In genomic region chr6:35312763-35313125, GRCh38 we compare ENCODE assay signal across 19 cellular contexts. TPM values are rescaled to one million over a fixed set of nuclear protein-coding genes. Genes with fewer than 3 reads are reported as not detected.
DNase-seq lines count a peak whose midpoint lies in the region; ATAC-seq, FAIRE-seq and TF ChIP-seq lines count a peak whose summit lies in the region.
"Had no signal": no experiment of that assay in that cellular context is flagged by ENCODE, and none has a peak within 500 bp of the region (broad histone marks: within the 10 kb centered on the region; RNA-seq: fewer than 3 reads in every experiment).

No MANE protein-coding gene starts in this region.

- H3K4me3 Mint-ChIP-seq in CD4-positive, alpha-beta memory T cell: peak overlapping the region; percentile 52 to 92 (median 84)
- H3K4me3 Mint-ChIP-seq in activated B cell treated with CpG ODN at 0.5 μM for 24 hours: peak overlapping the region; percentile 4

- no peak for TF ChIP-seq POLR2A in HepG2 (IDR thresholded peaks at IDR 0.05; ENCODE audit: insufficient read depth in 1 of 2, low read depth in 2 of 2, low read length in 2 of 2)

- H3K36me3 ChIP-seq in BLaER1: peaks cover 68% of the 10 kb centered on the region
- peaks cover 23% of the 10 kb centered on the region for H3K36me3 ChIP-seq in CD4-positive, alpha-beta memory T cell (ENCODE audit: insufficient read depth, low read length)
- H3K36me3 ChIP-seq in HepG2 (replicated peaks in 1 of 2; ENCODE audit: control insufficient read depth in 1 of 2, insufficient read depth in 2 of 2, low read length in 2 of 2): no peaks in the 10 kb centered on the region

- POLR2A ChIA-PET in CD4-positive, alpha-beta memory T cell (lab: Charles Lee; ENCODE audit: partially characterized antibody): interaction anchor here (1.0 to 26.7 kb wide), 4 partner anchors 8 to 53 kb away, joined by 3 to 805 read pairs (median 406); partner anchors contain the start of genes DEF6 and ZNF76
- POLR2A ChIA-PET in activated B cell treated with CpG ODN at 0.5 μM for 24 hours (lab: Charles Lee): interaction anchor here (1.8 to 2.1 kb wide), 2 partner anchors 10 to 11 kb away, joined by 11 to 15 read pairs; no protein-coding TSS in a partner anchor
- POLR2A ChIA-PET in HepG2 (lab: Yijun Ruan, JAX): interaction anchor here (1.3 kb wide), 1 partner anchor 10 kb away, joined by 3 read pairs; no protein-coding TSS in a partner anchor

- H4K20me1 ChIP-seq in BLaER1 (peaks cover 12% of the 10 kb centered on the region; the same call in 1 of the 2 replicates), HepG2 (ENCODE audit: insufficient read depth, low read length) (no peaks in the 10 kb centered on the region)

- DNase-seq in CD4-positive, alpha-beta memory T cell: peak in 1 of 5 donors; percentile 30
- DNase-seq in activated B cell treated with CpG ODN at 0.5 μM for 24 hours: no peak
- DNase-seq in HepG2 (ENCODE audit: low spot score): no peak
- DNase-seq in DMS153 treated with DMSO at 0.1 percent for 48 hours (lab: John Stamatoyannopoulos, UW; ENCODE audit: unreplicated experiment): no peak
- DNase-seq in NCI-H510A (lab: John Stamatoyannopoulos, UW): no peak
- no peak for DNase-seq in SIG-M5 treated with dmso at 0.1 percent for 504 hours (lab: John Stamatoyannopoulos, UW; ENCODE audit: unreplicated experiment)
- no peak for DNase-seq in NCI-H2081 treated with DMSO at 0.1 percent for 48 hours (lab: John Stamatoyannopoulos, UW)
- DNase-seq: body of pancreas, cortex of kidney, glutamatergic neuron, NCI-H774, right cardiac atrium, tibial artery had no signal

- no peaks in the 10 kb centered on the region for H3K27me3 Mint-ChIP-seq in CD4-positive, alpha-beta memory T cell
- no peaks in the 10 kb centered on the region for H3K27me3 Mint-ChIP-seq in activated B cell treated with CpG ODN at 0.5 μM for 24 hours

- in situ Hi-C loops in HepG2 (cut with HindIII; ENCODE audit: extremely low pct_ligation_motif_present, low pct_unique_long_range_greater_than_20kb): loop anchor here (10.0 kb wide), 1 partner anchor 422 kb away; the partner anchor contains the start of gene ARMC12

- H3K79me2 ChIP-seq in HepG2 (ENCODE audit: insufficient read depth, low read length): no peaks in the 10 kb centered on the region

- no peak overlapping the region for H3K4me2 ChIP-seq in BLaER1
- no peak overlapping the region for H3K4me2 ChIP-seq in HepG2 (ENCODE audit: low read depth, low read length)

- H2AFZ ChIP-seq in HepG2 (ENCODE audit: low read length): no peak overlapping the region

- no peak overlapping the region for H3K4me3 ChIP-seq in BLaER1
- H3K4me3 ChIP-seq in CD4-positive, alpha-beta memory T cell (ENCODE audit: low read length in 2 of 2): no peak overlapping the region
- H3K4me3 ChIP-seq in HepG2 (replicated peaks in 1 of 3; ENCODE audit: insufficient read depth in 1 of 3, low read depth in 2 of 3, low read length in 3 of 3): no peak overlapping the region
- H3K4me3 ChIP-seq: body of pancreas, tibial artery had no signal

- TF ChIP-seq CTCF in activated B cell treated with CpG ODN at 0.5 μM for 24 hours (IDR thresholded peaks at IDR 0.05) (no peak), HepG2 (CRISPR knock-in tag; IDR thresholded peaks at IDR 0.05) (no peak)

- no peak for FAIRE-seq in HepG2 (lab: Jason Lieb, UNC)
- FAIRE-seq: GM12892, H54, HTR-8/SVneo had no signal

- no peak for TF ChIP-seq EP300 in HepG2 (IDR thresholded peaks at IDR 0.05; ENCODE audit: low read depth in 2 of 2, low read length in 2 of 2)
- no peak for TF ChIP-seq EP300 in HepG2 (CRISPR knock-in tag; IDR thresholded peaks at IDR 0.05; ENCODE audit: borderline replicate concordance)

- H3K27me3 ChIP-seq in BLaER1: no peaks in the 10 kb centered on the region
- no peaks in the 10 kb centered on the region for H3K27me3 ChIP-seq in CD4-positive, alpha-beta memory T cell (ENCODE audit: insufficient read depth, low read length)
- H3K27me3 ChIP-seq in HepG2 (ENCODE audit: control insufficient read depth in 1 of 2, insufficient read depth in 2 of 2, low read length in 2 of 2): no peaks in the 10 kb centered on the region
- H3K27me3 ChIP-seq: body of pancreas, tibial artery had no signal

- peaks cover 73 to 76% of the 10 kb centered on the region in 2 donors for H3K36me3 Mint-ChIP-seq in CD4-positive, alpha-beta memory T cell
- peaks cover 67% of the 10 kb centered on the region for H3K36me3 Mint-ChIP-seq in activated B cell treated with CpG ODN at 0.5 μM for 24 hours (ENCODE audit: low read depth)

- no TSS peak for BruUV-seq in HepG2 (replicated peaks; lab: Mats Ljungman, UMichigan)

- intact Hi-C loops in CD4-positive, alpha-beta memory T cell (cut with micrococcal nuclease): loop anchor here (1.0 kb wide), 1 partner anchor 14 kb away; no protein-coding TSS in a partner anchor
- intact Hi-C loops in activated B cell treated with CpG ODN at 0.5 μM for 24 hours (cut with micrococcal nuclease): no loop called here
- intact Hi-C loops in HepG2 (cut with micrococcal nuclease; ENCODE audit: unreplicated experiment): no loop called here

- TF ChIP-seq RAD21 in HepG2 (CRISPR knock-in tag; IDR thresholded peaks at IDR 0.05): no peak

- CTCF ChIA-PET in CD4-positive, alpha-beta memory T cell (lab: Charles Lee; ENCODE audit: partially characterized antibody): interaction anchor here (0.9 to 9.4 kb wide), 6 partner anchors 10 to 20 kb away, joined by 3 to 109 read pairs (median 16); partner anchors contain the start of gene DEF6
- CTCF ChIA-PET in activated B cell treated with CpG ODN at 0.5 μM for 24 hours (lab: Charles Lee) (interaction anchor here (0.9 to 2.0 kb wide), 3 partner anchors 15 to 155 kb away, joined by 3 to 5 read pairs (median 4); partner anchors contain the start of gene RPL10A), HepG2 (lab: Yijun Ruan, JAX; ENCODE audit: low intra/inter-chr PET ratio, low total read pairs) (no interaction called here)

- H3K9me3 Mint-ChIP-seq in CD4-positive, alpha-beta memory T cell: no peaks in the 10 kb centered on the region
- H3K9me3 Mint-ChIP-seq in activated B cell treated with CpG ODN at 0.5 μM for 24 hours: no peaks in the 10 kb centered on the region

- H3K27ac Mint-ChIP-seq in CD4-positive, alpha-beta memory T cell: peak overlapping the region; percentile 88 to 99 (median 98)
- peak overlapping the region; percentile 96 for H3K27ac Mint-ChIP-seq in activated B cell treated with CpG ODN at 0.5 μM for 24 hours

- H3K9ac ChIP-seq in BLaER1: no peak overlapping the region
- no peak overlapping the region for H3K9ac ChIP-seq in HepG2 (ENCODE audit: insufficient read depth, low read depth, low read length)

- 58% methylated on average over 3 of the region's 3 CpGs for WGBS in HepG2 (ENCODE audit: low lambda C conversion rate)

- H3K9me3 ChIP-seq in BLaER1 (no peaks in the 10 kb centered on the region), HepG2 (ENCODE audit: low read length) (no peaks in the 10 kb centered on the region)
- H3K9me3 ChIP-seq in CD4-positive, alpha-beta memory T cell (ENCODE audit: control insufficient read depth in 1 of 2, low read length in 2 of 2): no peaks in the 10 kb centered on the region
- H3K9me3 ChIP-seq: body of pancreas, tibial artery had no signal

- peaks cover 60 to 98% (median 84%) of the 10 kb centered on the region in 4 donors for H3K4me1 Mint-ChIP-seq in CD4-positive, alpha-beta memory T cell
- H3K4me1 Mint-ChIP-seq in activated B cell treated with CpG ODN at 0.5 μM for 24 hours: peaks cover 62% of the 10 kb centered on the region

- H3K27ac ChIP-seq in BLaER1 (peak overlapping the region; percentile 88), HepG2 (ENCODE audit: extremely low read length, insufficient read depth, low read length) (no peak overlapping the region)
- peak overlapping the region; percentile 78 for H3K27ac ChIP-seq in CD4-positive, alpha-beta memory T cell (ENCODE audit: low read depth, low read length)
- H3K27ac ChIP-seq: C4-2B, tibial artery had no signal

- H3K4me1 ChIP-seq in BLaER1: peaks cover 42% of the 10 kb centered on the region
- peaks cover 82% of the 10 kb centered on the region for H3K4me1 ChIP-seq in CD4-positive, alpha-beta memory T cell (ENCODE audit: insufficient read depth, low read length)
- peaks cover 8% of the 10 kb centered on the region for H3K4me1 ChIP-seq in HepG2 (ENCODE audit: insufficient read depth, low read length)

- ATAC-seq in activated B cell treated with CpG ODN at 0.5 μM for 24 hours (ENCODE audit: low read depth): no peak
- ATAC-seq in HepG2: no peak
- ATAC-seq: body of pancreas, Panc1, right cardiac atrium had no signal

RNA-seq across cellular contexts. Expression of gene DEF6, which starts 15.1 kb away (rescaled TPM):
- total RNA-seq in CD4-positive, alpha-beta memory T cell: 100 to 1,000 TPM; 231 to 236 TPM
- 100 to 1,000 TPM in 1 of 2 donors, 10 to 100 TPM in 1; 77.3 to 171 TPM for polyA plus RNA-seq in CD4-positive, alpha-beta memory T cell
- total RNA-seq in activated B cell treated with CpG ODN at 0.5 μM for 24 hours: 68.7 and 79.9 TPM in 2 replicates
- total RNA-seq in HepG2 (2016; rRNA removed; fragmentation: Illumina TruSeq; extraction: Trizol): 9.6 and 10.0 TPM in 2 replicates
- 1.9 and 2.1 TPM in 2 replicates for total RNA-seq in HepG2 (2016; cell fraction: cytosol; rRNA removed; fragmentation: Illumina TruSeq; extraction: Trizol; ENCODE audit: low read depth)
- 8.6 and 9.7 TPM in 2 replicates for total RNA-seq in HepG2 (2016; cell fraction: insoluble cytoplasmic fraction; rRNA removed; fragmentation: Illumina TruSeq; extraction: Trizol)
- 4.0 TPM in 2 replicates for total RNA-seq in HepG2 (2016; cell fraction: membrane; rRNA removed; fragmentation: Illumina TruSeq; extraction: Trizol)
- total RNA-seq in HepG2 (2016; cell fraction: nucleus; rRNA removed; fragmentation: Illumina TruSeq; extraction: Trizol): 10.5 and 10.6 TPM in 2 replicates
- 5.2 and 7.4 TPM in 2 replicates for polyA plus RNA-seq in HepG2 (2011; rRNA removed)
- 4.6 and 6.6 TPM in 2 replicates for polyA plus RNA-seq in HepG2 (2011; cell fraction: cytosol; rRNA removed)
- 18.1 and 24.9 TPM in 2 replicates for polyA plus RNA-seq in HepG2 (2011; cell fraction: nucleus; rRNA removed)
- 2.9 and 3.2 TPM in 2 replicates for polyA plus RNA-seq in HepG2 (2012)
- 1.6 and 1.7 TPM in 2 replicates for polyA plus RNA-seq in HepG2 (2016; cell fraction: cytosol; fragmentation: Illumina TruSeq; extraction: Trizol; ENCODE audit: low read depth)
- 7.5 and 7.7 TPM in 2 replicates for polyA plus RNA-seq in HepG2 (2016; cell fraction: insoluble cytoplasmic fraction; fragmentation: Illumina TruSeq; extraction: Trizol; ENCODE audit: low read depth)
- polyA plus RNA-seq in HepG2 (2016; cell fraction: membrane; fragmentation: Illumina TruSeq; extraction: Trizol; ENCODE audit: low read depth): 3.6 TPM in 2 replicates
- polyA plus RNA-seq in HepG2 (2016; cell fraction: nucleus; fragmentation: Illumina TruSeq; extraction: Trizol; ENCODE audit: insufficient read depth, low read depth): 24.8 and 26.1 TPM in 2 replicates
- 0.30 and 9.6 TPM in 2 replicates for polyA minus RNA-seq in HepG2 (2011; rRNA and poly(A)+ RNA removed; ENCODE audit: low replicate concordance)
- 2.5 and 2.7 TPM in 2 replicates for polyA minus RNA-seq in HepG2 (2011; cell fraction: cytosol; rRNA and poly(A)+ RNA removed)
- 4.6 and 5.2 TPM in 2 replicates for polyA minus RNA-seq in HepG2 (2011; cell fraction: nucleus; rRNA and poly(A)+ RNA removed)

RNA-seq across cellular contexts. Expression of gene PPARD, which starts 29.6 kb away (rescaled TPM):
- 10 to 100 TPM; 37.2 to 38.7 TPM for total RNA-seq in CD4-positive, alpha-beta memory T cell
- polyA plus RNA-seq in CD4-positive, alpha-beta memory T cell: 10 to 100 TPM in 1 of 2 donors, 1 to 10 TPM in 1; 2.6 to 10.7 TPM
- total RNA-seq in activated B cell treated with CpG ODN at 0.5 μM for 24 hours (20.2 and 21.4 TPM in 2 replicates), HepG2 (2016; rRNA removed; fragmentation: Illumina TruSeq; extraction: Trizol) (5.8 and 6.1 TPM in 2 replicates)
- total RNA-seq in HepG2 (2016; cell fraction: cytosol; rRNA removed; fragmentation: Illumina TruSeq; extraction: Trizol; ENCODE audit: low read depth): 2.7 and 2.8 TPM in 2 replicates
- total RNA-seq in HepG2 (2016; cell fraction: insoluble cytoplasmic fraction; rRNA removed; fragmentation: Illumina TruSeq; extraction: Trizol): 4.8 and 5.7 TPM in 2 replicates
- 6.6 and 7.6 TPM in 2 replicates for total RNA-seq in HepG2 (2016; cell fraction: membrane; rRNA removed; fragmentation: Illumina TruSeq; extraction: Trizol)
- total RNA-seq in HepG2 (2016; cell fraction: nucleus; rRNA removed; fragmentation: Illumina TruSeq; extraction: Trizol): 3.7 and 4.7 TPM in 2 replicates
- polyA plus RNA-seq in HepG2 (2011; rRNA removed): 13.3 and 16.2 TPM in 2 replicates
- polyA plus RNA-seq in HepG2 (2011; cell fraction: cytosol; rRNA removed): 11.1 and 13.7 TPM in 2 replicates
- 26.3 and 29.6 TPM in 2 replicates for polyA plus RNA-seq in HepG2 (2011; cell fraction: nucleus; rRNA removed)
- polyA plus RNA-seq in HepG2 (2012): 10.1 and 11.2 TPM in 2 replicates
- polyA plus RNA-seq in HepG2 (2016; cell fraction: cytosol; fragmentation: Illumina TruSeq; extraction: Trizol; ENCODE audit: low read depth): 1.9 and 2.4 TPM in 2 replicates
- 7.9 and 11.5 TPM in 2 replicates for polyA plus RNA-seq in HepG2 (2016; cell fraction: insoluble cytoplasmic fraction; fragmentation: Illumina TruSeq; extraction: Trizol; ENCODE audit: low read depth)
- 7.6 and 8.0 TPM in 2 replicates for polyA plus RNA-seq in HepG2 (2016; cell fraction: membrane; fragmentation: Illumina TruSeq; extraction: Trizol; ENCODE audit: low read depth)
- 16.8 and 19.6 TPM in 2 replicates for polyA plus RNA-seq in HepG2 (2016; cell fraction: nucleus; fragmentation: Illumina TruSeq; extraction: Trizol; ENCODE audit: insufficient read depth, low read depth)
- polyA minus RNA-seq in HepG2 (2011; rRNA and poly(A)+ RNA removed; ENCODE audit: low replicate concordance): 8.4 and 18.8 TPM in 2 replicates
- polyA minus RNA-seq in HepG2 (2011; cell fraction: cytosol; rRNA and poly(A)+ RNA removed): 6.6 and 6.9 TPM in 2 replicates
- polyA minus RNA-seq in HepG2 (2011; cell fraction: nucleus; rRNA and poly(A)+ RNA removed): 5.6 and 5.7 TPM in 2 replicates

RNA-seq across cellular contexts. Expression of gene ZNF76, which starts 53.2 kb away (rescaled TPM):
- 100 to 1,000 TPM in 1 of 2 experiments, 10 to 100 TPM in 1; 97.5 to 106 TPM for total RNA-seq in CD4-positive, alpha-beta memory T cell
- polyA plus RNA-seq in CD4-positive, alpha-beta memory T cell: 10 to 100 TPM; 26.3 to 31.5 TPM
- 54.8 and 57.9 TPM in 2 replicates for total RNA-seq in activated B cell treated with CpG ODN at 0.5 μM for 24 hours
- 11.8 and 13.2 TPM in 2 replicates for total RNA-seq in HepG2 (2016; rRNA removed; fragmentation: Illumina TruSeq; extraction: Trizol)
- total RNA-seq in HepG2 (2016; cell fraction: cytosol; rRNA removed; fragmentation: Illumina TruSeq; extraction: Trizol; ENCODE audit: low read depth): 11.7 and 12.1 TPM in 2 replicates
- 9.9 and 12.7 TPM in 2 replicates for total RNA-seq in HepG2 (2016; cell fraction: insoluble cytoplasmic fraction; rRNA removed; fragmentation: Illumina TruSeq; extraction: Trizol)
- total RNA-seq in HepG2 (2016; cell fraction: membrane; rRNA removed; fragmentation: Illumina TruSeq; extraction: Trizol): 21.8 and 26.0 TPM in 2 replicates
- total RNA-seq in HepG2 (2016; cell fraction: nucleus; rRNA removed; fragmentation: Illumina TruSeq; extraction: Trizol): 9.5 and 10.9 TPM in 2 replicates
- polyA plus RNA-seq in HepG2 (2011; rRNA removed): 26.4 and 28.2 TPM in 2 replicates
- polyA plus RNA-seq in HepG2 (2011; cell fraction: cytosol; rRNA removed): 9.0 and 14.0 TPM in 2 replicates
- 128 and 139 TPM in 2 replicates for polyA plus RNA-seq in HepG2 (2011; cell fraction: nucleus; rRNA removed)
- polyA plus RNA-seq in HepG2 (2012): 15.4 and 17.3 TPM in 2 replicates
- polyA plus RNA-seq in HepG2 (2016; cell fraction: cytosol; fragmentation: Illumina TruSeq; extraction: Trizol; ENCODE audit: low read depth): 10.6 and 13.2 TPM in 2 replicates
- polyA plus RNA-seq in HepG2 (2016; cell fraction: insoluble cytoplasmic fraction; fragmentation: Illumina TruSeq; extraction: Trizol; ENCODE audit: low read depth): 14.5 and 16.3 TPM in 2 replicates
- polyA plus RNA-seq in HepG2 (2016; cell fraction: membrane; fragmentation: Illumina TruSeq; extraction: Trizol; ENCODE audit: low read depth): 22.8 and 27.0 TPM in 2 replicates
- polyA plus RNA-seq in HepG2 (2016; cell fraction: nucleus; fragmentation: Illumina TruSeq; extraction: Trizol; ENCODE audit: insufficient read depth, low read depth): 38.8 and 39.0 TPM in 2 replicates
- polyA minus RNA-seq in HepG2 (2011; rRNA and poly(A)+ RNA removed; ENCODE audit: low replicate concordance): 25.8 and 37.6 TPM in 2 replicates
- 3.6 and 4.4 TPM in 2 replicates for polyA minus RNA-seq in HepG2 (2011; cell fraction: cytosol; rRNA and poly(A)+ RNA removed)
- polyA minus RNA-seq in HepG2 (2011; cell fraction: nucleus; rRNA and poly(A)+ RNA removed): 17.3 and 24.5 TPM in 2 replicates
